In genomic region chr1:220046052-220046930, GRCh38 we compare ENCODE assay signal across 1 cellular context.
TF ChIP-seq lines count a peak whose summit lies in the region.

Gene EPRS1 (minus strand): TSS chr1:220046505. CDS start chr1:220046388, 117 bp downstream.

TF ChIP-seq in SK-N-SH, 30 proteins besides CTCF, POLR2A, EP300 and RAD21 (continued from another document):
- no peak for TF ChIP-seq JUND (IDR thresholded peaks at IDR 0.05)
- TF ChIP-seq FOXM1 (IDR thresholded peaks at IDR 0.05; ENCODE audit: low read depth): no peak
- TF ChIP-seq POLR2AphosphoS5 (IDR thresholded peaks at IDR 0.05; ENCODE audit: low read depth, low read length): peak; percentile 91
- no peak for TF ChIP-seq ELF1 (IDR thresholded peaks at IDR 0.05)
- TF ChIP-seq ZBTB33 (IDR thresholded peaks at IDR 0.05; ENCODE audit: borderline replicate concordance, low read depth): peak; percentile 74; the same call in 1 of the 2 replicates
- TF ChIP-seq NRF1 (IDR thresholded peaks at IDR 0.05; ENCODE audit: low read depth, low read length): peak; percentile 67
- TF ChIP-seq TAF1 (IDR thresholded peaks at IDR 0.05; ENCODE audit: borderline replicate concordance, low read depth, low read length): peak; percentile 87
